In genomic region chr3:72997421-72997961, GRCh38 we compare ENCODE assay signal across 8 cellular contexts. TPM values are rescaled to one million over a fixed set of nuclear protein-coding genes. Genes with fewer than 3 reads are reported as not detected.
DNase-seq lines count a peak whose midpoint lies in the region; ATAC-seq and TF ChIP-seq lines count a peak whose summit lies in the region.

No MANE protein-coding gene starts in this region.

- H3K36me3 ChIP-seq in GM23248 (ENCODE audit: low read depth), result peaks cover 8% of the 10 kb centered on the region
- H3K36me3 ChIP-seq in mucosa of rectum (ENCODE audit: control insufficient read depth in 2 of 2, insufficient read depth in 2 of 2, low read length in 2 of 2), result peaks cover 21 to 22% of the 10 kb centered on the region in 2 donors
- H3K36me3 ChIP-seq in thoracic aorta, result peaks cover 3% of the 10 kb centered on the region

- WGBS in GM23248 (ENCODE audit: low coverage in 1 of 2, low lambda C conversion rate in 2 of 2, missing lambda C conversion rate in 2 of 2), 2 experiments, result 0 to 2% methylated on average over 16 of the region's 16 CpGs

- H3K27ac ChIP-seq in GM23248 (peak overlapping the region; percentile 88), mucosa of rectum (ENCODE audit: low read depth in 2 of 2, low read length in 2 of 2) (peak overlapping the region; percentile 93 to 96), thoracic aorta (peak overlapping the region; percentile 85 to 90)

- H3K79me2 ChIP-seq in GM23248 (ENCODE audit: insufficient read depth), result peaks cover 56% of the 10 kb centered on the region

- H3K4me1 ChIP-seq in GM23248 (ENCODE audit: insufficient read depth) (peaks cover 33% of the 10 kb centered on the region), mucosa of rectum (ENCODE audit: control insufficient read depth in 2 of 2, insufficient read depth in 2 of 2, low read length in 2 of 2) (peaks cover 18 to 34% of the 10 kb centered on the region in 2 donors), thoracic aorta (ENCODE audit: control insufficient read depth in 1 of 2, low read depth in 2 of 2) (peaks cover 39 to 47% of the 10 kb centered on the region in 2 donors)

- H2AFZ ChIP-seq in GM23248, result peak overlapping the region; percentile 22

- no peaks in the 10 kb centered on the region for H3K9me2 ChIP-seq in GM23248 (ENCODE audit: insufficient read depth)

- DNase-seq in EH (ENCODE audit: low read depth) (peak; percentile 70), GM23248 (peak; percentile 81), NCI-H1694 treated with DMSO at 0.1 percent for 48 hours (lab: John Stamatoyannopoulos, UW) (peak; percentile 10), epithelial cell of esophagus (ENCODE audit: low read depth) (peak; percentile 57), thoracic aorta (ENCODE audit: low spot score) (no peak)
- DNase-seq in activated CD4-positive, alpha-beta T cell treated with anti-CD3 and anti-CD28 coated beads for 48 hours, result peak; percentile 62

- ATAC-seq in thoracic aorta (ENCODE audit: insufficient number of reproducible peaks, low FRiP score, low read depth) (no peak), GM18861 (IDR thresholded peaks at IDR 0.05; ENCODE audit: unreplicated experiment) (no peak)

- H3K4me3 ChIP-seq in GM23248 (peak overlapping the region; percentile 85), epithelial cell of esophagus (ENCODE audit: low read length) (peak overlapping the region; percentile 80), mucosa of rectum (ENCODE audit: low read length in 2 of 2) (peak overlapping the region; percentile 83 to 90), thoracic aorta (peak overlapping the region; percentile 87)

- H3K4me2 ChIP-seq in GM23248 (ENCODE audit: unreplicated experiment), result peak overlapping the region; percentile 97

- peaks cover 33% of the 10 kb centered on the region for H3F3A ChIP-seq in GM23248 (ENCODE audit: insufficient read depth)

- H3K9ac ChIP-seq in GM23248 (peak overlapping the region; percentile 86), mucosa of rectum (ENCODE audit: low read depth in 1 of 2, low read length in 2 of 2) (peak overlapping the region; percentile 74 to 91)

- H3K27me3 ChIP-seq in GM23248 (replicated peaks; ENCODE audit: insufficient read depth) (no peaks in the 10 kb centered on the region), mucosa of rectum (ENCODE audit: control insufficient read depth in 2 of 2, insufficient read depth in 2 of 2, low read length in 2 of 2) (no peaks in the 10 kb centered on the region), thoracic aorta (replicated peaks; ENCODE audit: insufficient read depth) (no peaks in the 10 kb centered on the region)

- TF ChIP-seq CTCF in epithelial cell of esophagus (IDR thresholded peaks at IDR 0.05; ENCODE audit: insufficient read depth, low read depth, low read length, missing control alignments), result peak; percentile 36
- peak; percentile 29 for TF ChIP-seq CTCF in thoracic aorta (IDR thresholded peaks at IDR 0.05)

- H4K20me1 ChIP-seq in GM23248 (ENCODE audit: insufficient read depth), result peaks cover 15% of the 10 kb centered on the region; the same call in 1 of the 2 replicates

- H3K9me3 ChIP-seq in GM23248 (ENCODE audit: low read depth) (no peaks in the 10 kb centered on the region), mucosa of rectum (ENCODE audit: control insufficient read depth in 2 of 2, low read length in 2 of 2) (no peaks in the 10 kb centered on the region), thoracic aorta (no peaks in the 10 kb centered on the region)

- in situ Hi-C loops in GM23248 (cut with MboI), result no loop called here

RNA-seq across cellular contexts. Expression of gene PPP4R2, which starts 0.9 kb away (rescaled TPM):
- total RNA-seq in GM23248 (2014; rRNA removed; shearing (Covaris generic)), result 41.1 and 46.6 TPM in 2 replicates
- 31.6 and 37.7 TPM in 2 replicates for polyA plus RNA-seq in GM23248 (2016; fragmentation: Nextera tagmentation; extraction: Ambion mirVana)
- 10 to 100 TPM; 39.3 to 47.0 TPM for total RNA-seq in thoracic aorta
